Comparison of ENCODE assay signal across 8 cellular contexts in the genomic region with DNA sequence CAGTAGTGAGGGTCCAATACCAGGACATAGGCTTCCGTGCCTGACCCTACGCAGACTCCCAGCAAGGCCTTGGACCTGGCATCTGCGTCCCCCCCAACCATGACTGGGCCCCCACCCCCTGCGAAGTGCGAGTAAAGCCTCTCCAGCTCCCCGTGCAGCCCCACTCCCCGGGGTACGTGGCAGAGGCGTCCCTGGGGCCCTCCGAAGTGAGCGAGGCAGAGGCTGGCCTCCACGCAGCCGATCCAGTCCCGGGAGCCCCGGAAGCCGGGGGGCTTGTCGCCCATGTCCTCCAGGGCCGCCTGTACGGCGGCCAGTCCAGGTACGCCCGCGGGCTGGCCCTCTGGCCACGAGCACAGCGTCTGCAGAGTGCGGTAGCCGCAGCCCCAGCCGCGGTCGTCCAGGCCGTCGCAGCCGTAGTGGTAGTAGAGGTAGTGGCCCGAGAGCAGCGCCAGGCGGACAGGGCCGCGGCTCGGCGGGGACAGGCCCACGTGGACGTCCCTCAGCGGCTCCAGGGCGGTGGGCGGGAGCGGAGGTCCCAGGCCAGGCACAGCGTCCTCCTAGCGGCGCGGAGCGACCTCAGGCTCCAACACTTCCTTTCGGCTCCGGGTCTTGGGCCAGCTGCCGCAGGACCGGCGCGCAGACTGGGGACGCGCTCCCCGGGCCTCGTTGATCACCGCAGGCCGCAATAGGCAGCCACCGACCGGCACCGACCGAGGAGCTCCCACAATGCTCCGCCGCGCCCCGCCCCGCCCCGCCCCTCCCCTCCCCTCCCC. TPM values are rescaled to one million over a fixed set of nuclear protein-coding genes. Genes with fewer than 3 reads are reported as not detected.
DNase-seq lines count a peak whose midpoint lies in the region; ATAC-seq and TF ChIP-seq lines count a peak whose summit lies in the region.

A gene (minus strand): TSS at position 728 of the 773 bp plus-strand sequence. CDS start 444 bp downstream, at position 284.

- H3K36me3 ChIP-seq in esophagus squamous epithelium = peaks cover 30 to 43% (median 42%) of the 10 kb centered on the region in 3 donors

- H3K27ac ChIP-seq in esophagus squamous epithelium = peak within 1 kb of the TSS; percentile 95 to 99 (median 98)

- H3K4me1 ChIP-seq in esophagus squamous epithelium = peaks cover 31 to 54% (median 33%) of the 10 kb centered on the region in 3 donors

- peaks cover 0 to 18% (median 0%) of the 10 kb centered on the region in 4 donors for H3K27me3 ChIP-seq in esophagus squamous epithelium

- TF ChIP-seq CTCF in esophagus squamous epithelium (IDR thresholded peaks at IDR 0.05) (peak in 2 of 6 experiments; percentile 11 to 22), omental fat pad (IDR thresholded peaks at IDR 0.05) (no peak)

- WGBS in esophagus squamous epithelium, 2 donors = 0 to 3% methylated on average over 6 to 12 of the region's 73 CpGs

- in situ Hi-C loops in SK-MEL-5 (cut with HindIII; ENCODE audit: low pct_unique_long_range_greater_than_20kb, low sequenced_read_pairs) = no loop called here

- ATAC-seq in HG02870 (IDR thresholded peaks at IDR 0.05; ENCODE audit: unreplicated experiment) (peak; percentile 22), omental fat pad (ENCODE audit: low FRiP score) (peak; percentile 42)

- H3K4me3 ChIP-seq in esophagus squamous epithelium = peak within 1 kb of the TSS; percentile 50 to 88 (median 74)

- DNase-seq in activated CD4-positive, alpha-beta T cell treated with anti-CD3 and anti-CD28 coated beads for 48 hours = peak; percentile 25
- no peak for DNase-seq in activated CD4-positive, alpha-beta T cell treated with anti-CD3 and anti-CD28 coated beads for 1 hour
- DNase-seq in SK-MEL-5 (ENCODE audit: low read depth, low spot score) = no peak
- DNase-seq in esophagus squamous epithelium (lab: John Stamatoyannopoulos, UW) = no peak
- no peak for DNase-seq in omental fat pad (ENCODE audit: low spot score)
- no peak for DNase-seq in hippocampal formation (lab: John Stamatoyannopoulos, UW)
- no peak for DNase-seq in NK-92 (lab: John Stamatoyannopoulos, UW; ENCODE audit: unreplicated experiment)

- intact Hi-C loops in esophagus squamous epithelium (cut with DNase I) = no loop called here

- no peak for TF ChIP-seq POLR2A in esophagus squamous epithelium (IDR thresholded peaks at IDR 0.05)

- H3K9me3 ChIP-seq in esophagus squamous epithelium = no peaks in the 10 kb centered on the region

RNA-seq across cellular contexts. Expression of the gene that starts here (rescaled TPM):
- total RNA-seq in SK-MEL-5 (2014; rRNA removed; shearing (Covaris generic)) = 14.2 and 14.5 TPM in 2 replicates
- 12.0 and 13.0 TPM in 2 replicates for polyA plus RNA-seq in SK-MEL-5 (2015; cell fraction: cytosol; rRNA removed)
- 13.5 and 24.4 TPM in 2 replicates for polyA plus RNA-seq in SK-MEL-5 (2015; cell fraction: nucleus; rRNA removed)
- total RNA-seq in esophagus squamous epithelium = 1 to 10 TPM; 1.3 to 8.4 (median 5.5) TPM
- total RNA-seq in omental fat pad = 1 to 10 TPM; 4.7 to 8.0 (median 7.3) TPM
